Comparison of ENCODE assay signal across 12 cellular contexts in genomic region chr4:102061133-102061532, GRCh38.
A peak's percentile ranks its signal among the peaks of the same experiment; 100 is the strongest.
DNase-seq lines count a peak whose midpoint lies in the region; ATAC-seq lines count a peak whose summit lies in the region.
"Had no signal": no experiment of that assay in that cellular context is flagged by ENCODE, and none has a peak within 500 bp of the region (broad histone marks: within the 10 kb centered on the region; RNA-seq: fewer than 3 reads in every experiment).

No MANE protein-coding gene starts in this region.

- ATAC-seq in GM18861 (IDR thresholded peaks at IDR 0.05; ENCODE audit: unreplicated experiment) (peak; percentile 74), GM21381 (IDR thresholded peaks at IDR 0.05; ENCODE audit: unreplicated experiment) (peak; percentile 74), HG03103 (IDR thresholded peaks at IDR 0.05; ENCODE audit: low read depth, unreplicated experiment) (peak; percentile 57), GM19328 (IDR thresholded peaks at IDR 0.05; ENCODE audit: unreplicated experiment) (no peak), GM21526 (IDR thresholded peaks at IDR 0.05; ENCODE audit: low FRiP score, unreplicated experiment) (no peak)
- ATAC-seq: Panc1 had no signal

- DNase-seq in myocyte (ENCODE audit: low read depth): peak; percentile 78
- no peak for DNase-seq in HUDEP-2 (lab: John Stamatoyannopoulos, UW; ENCODE audit: unreplicated experiment in 76 of 76)
- DNase-seq: DMS79; effector CD4-positive, alpha-beta T cell; NCI-H1417 treated with DMSO at 0.1 percent for 48 hours; NCI-H510A had no signal

Comparison
In these comparisons a context has a peak if more than half of its experiments do, and no peak if none do; other contexts are left out.
1. ATAC-seq: peak in GM18861 (single experiment), GM21381 (single experiment) and HG03103 (single experiment); none in GM19328 (single experiment) and GM21526 (single experiment).